ENCODE assay signal across 23 cellular contexts in the genomic region with DNA sequence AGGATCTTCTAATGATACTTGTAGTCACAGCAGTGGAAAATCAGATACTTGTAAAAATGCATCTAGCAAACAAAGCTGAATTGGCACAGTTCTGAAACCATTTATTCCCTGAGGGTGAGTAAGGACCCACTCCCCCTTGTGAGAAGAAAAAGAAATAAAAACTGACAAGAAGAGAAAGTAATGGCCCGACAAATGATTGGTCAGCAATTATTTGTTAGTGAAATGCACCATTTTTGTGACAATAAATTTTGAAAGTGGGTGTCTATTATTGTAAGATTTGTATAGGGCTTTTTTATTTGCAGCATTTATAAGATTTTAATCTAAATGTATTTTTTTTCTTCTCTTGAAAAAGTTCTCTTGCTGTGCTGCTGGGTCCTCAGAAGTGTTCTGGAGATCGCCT.
"Had no signal": no experiment of that assay in that cellular context is flagged by ENCODE, and none has a peak within 500 bp of the region (broad histone marks: within the 10 kb centered on the region; RNA-seq: fewer than 3 reads in every experiment).

No MANE protein-coding gene starts in this region.

- FAIRE-seq: RCC 7860 had no signal

- H3K27me3 ChIP-seq: SJSA1 had no signal

- H3K4me3 ChIP-seq: SJSA1, SK-N-MC had no signal

- H3K36me3 ChIP-seq: SJSA1 had no signal

- H3K27ac ChIP-seq: SJSA1, SK-N-MC had no signal

- H3K27ac Mint-ChIP-seq: IgD-negative memory B cell had no signal

- H3K36me3 Mint-ChIP-seq: IgD-negative memory B cell had no signal

- H3K9me3 ChIP-seq: SJSA1 had no signal

- H3K4me1 ChIP-seq: SJSA1 had no signal

- H3K4me3 Mint-ChIP-seq: IgD-negative memory B cell had no signal

- H3K4me1 Mint-ChIP-seq: IgD-negative memory B cell had no signal

- DNase-seq: KBM-7, MV-4-11, NCI-H1048, NCI-H1105, NCI-H1417, NCI-H146, NCI-H187, NCI-H2029, NCI-H2081 treated with DMSO at 0.1 percent for 48 hours, NCI-H2171, NCI-H226, NCI-H446, NCI-H510A, NCI-H524 treated with DMSO at 0.1 percent for 48 hours, NCI-H69, NCI-H774, Right ventricle myocardium superior, RPMI8226, SIG-M5 had no signal

- H3K27me3 Mint-ChIP-seq: IgD-negative memory B cell had no signal
